1 cellular context compared by ENCODE assay signal in the genomic region with DNA sequence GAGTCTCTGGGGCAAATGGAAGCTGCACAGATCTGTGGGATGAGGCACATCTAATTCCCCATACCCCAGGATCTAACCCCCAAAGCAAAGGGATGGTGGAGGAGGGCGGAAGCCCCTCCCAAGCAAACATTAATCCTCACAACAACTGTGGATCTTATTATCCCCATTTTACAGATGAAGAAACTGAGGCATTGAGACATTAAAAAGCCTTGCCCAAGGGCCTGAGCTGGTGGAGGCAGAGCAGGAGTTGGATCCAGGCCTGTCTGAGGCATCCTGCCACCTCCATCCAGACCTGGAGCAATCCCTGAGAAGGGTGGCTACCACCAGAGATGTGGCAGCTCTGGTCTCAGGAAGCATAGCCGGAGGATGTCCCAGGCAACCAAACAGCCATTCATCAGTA.
A peak's percentile ranks its signal among the peaks of the same experiment; 100 is the strongest.
TF ChIP-seq lines count a peak whose summit lies in the region.

No MANE protein-coding gene starts in this region.

TF ChIP-seq in HepG2, 621 proteins besides CTCF, POLR2A, EP300 and RAD21:
- 0 out of 2 replicates have a peak, but pooled peaks have one; percentile 37 for TF ChIP-seq ZMYM3 (CRISPR knock-in tag; IDR thresholded peaks at IDR 0.05)
- TF ChIP-seq ZNF629 (CRISPR knock-in tag; conservative IDR thresholded peaks at IDR 0.05), result peak; percentile 84
- no peak for TF ChIP-seq ZNF678 (CRISPR knock-in tag; IDR thresholded peaks at IDR 0.05)
- TF ChIP-seq MIER2 (CRISPR knock-in tag; IDR thresholded peaks at IDR 0.05), result no peak
TF ChIP-seq in HepG2: peak in this region for 2.
